3 cellular contexts compared by ENCODE assay signal in genomic region chr7:119951614-119952013, GRCh38.
DNase-seq lines count a peak whose midpoint lies in the region; ATAC-seq, FAIRE-seq and TF ChIP-seq lines count a peak whose summit lies in the region.
"Not testable (repeated sequence)": the region's sequence is repeated elsewhere in the genome, so short reads cannot be mapped to it uniquely, and the experiment has no call there.

No MANE protein-coding gene starts in this region.

- not testable (repeated sequence) for H3K9ac ChIP-seq in K562 (ENCODE audit: insufficient read depth in 1 of 2, low read depth in 2 of 2, low read length in 2 of 2); kidney (ENCODE audit: low read length in 2 of 2)

- DNase-seq in K562 (ENCODE audit: extremely low read depth in 1 of 4, low spot score in 3 of 4), result not testable (repeated sequence)
- peak; percentile 65 for DNase-seq in kidney
- DNase-seq in posterior vena cava (ENCODE audit: low spot score), result peak; percentile 78

- whole genome bisulfite sequencing in K562 (ENCODE audit: insufficient coverage, low coverage, missing lambda C conversion rate), result 49% methylated on average over 17 of the region's 24 CpGs

- not testable (repeated sequence) for FAIRE-seq in K562 (lab: Jason Lieb, UNC); kidney (lab: Jason Lieb, UNC)

- not testable (repeated sequence) for BruUV-seq in K562 (replicated peaks; lab: Mats Ljungman, UMichigan)

- not testable (repeated sequence) for H3K9me1 ChIP-seq in K562 (ENCODE audit: control insufficient read depth, insufficient read depth, low read length)

- not testable (repeated sequence) for H4K20me1 ChIP-seq in K562 (replicated peaks; ENCODE audit: control insufficient read depth, insufficient read depth, low read length)

- H3K27me3 ChIP-seq in K562 (ENCODE audit: control insufficient read depth in 2 of 2, insufficient read depth in 2 of 2, low read length in 2 of 2), result not testable (repeated sequence)

- H3K36me3 ChIP-seq in K562 (ENCODE audit: control insufficient read depth, insufficient read depth, low read length); kidney (ENCODE audit: control insufficient read depth in 1 of 2, insufficient read depth in 2 of 2, low read length in 2 of 2): not testable (repeated sequence)

- peaks cover 35% of the 10 kb centered on the region for H3K79me2 ChIP-seq in K562 (ENCODE audit: control insufficient read depth, insufficient read depth, low read length)

- H3K9me3 ChIP-seq in K562 (replicated peaks; ENCODE audit: control insufficient read depth, insufficient read depth, low read depth, low read length); kidney (ENCODE audit: control insufficient read depth in 1 of 2, low read length in 2 of 2): not testable (repeated sequence)

- POLR2A ChIA-PET in K562 (lab: Yijun Ruan, JAX), result not testable (repeated sequence)

- not testable (repeated sequence) for H3K4me1 ChIP-seq in K562 (replicated peaks in 1 of 2; ENCODE audit: control insufficient read depth in 2 of 2, insufficient read depth in 2 of 2, low read length in 2 of 2); kidney (ENCODE audit: control insufficient read depth in 1 of 2, insufficient read depth in 1 of 2, low read depth in 1 of 2, low read length in 2 of 2)

- intact Hi-C loops in K562 (cut with micrococcal nuclease); kidney (cut with DNase I); posterior vena cava (cut with DNase I): not testable (repeated sequence)

- H3K4me3 ChIP-seq in K562; kidney (ENCODE audit: low read length in 2 of 2): not testable (repeated sequence)

- not testable (repeated sequence) for H3K4me2 ChIP-seq in K562 (ENCODE audit: insufficient read depth, low read length)

- not testable (repeated sequence) for TF ChIP-seq CTCF in K562 (IDR thresholded peaks at IDR 0.05 in 2 of 3, conservative IDR thresholded peaks at IDR 0.05 in 1 of 3; ENCODE audit: insufficient read depth in 2 of 3, low read depth in 1 of 3, low read length in 3 of 3); kidney (IDR thresholded peaks at IDR 0.05; ENCODE audit: borderline replicate concordance, extremely low read depth, insufficient read depth)

- not testable (repeated sequence) for TF ChIP-seq RAD21 in K562 (CRISPR knock-in tag; conservative IDR thresholded peaks at IDR 0.05 in 1 of 2, IDR thresholded peaks at IDR 0.05 in 1 of 2)

- TF ChIP-seq EP300 in K562 (IDR thresholded peaks at IDR 0.05; ENCODE audit: low read length), result not testable (repeated sequence)

- not testable (repeated sequence) for TF ChIP-seq POLR2A in K562 (conservative IDR thresholded peaks at IDR 0.05)

- not testable (repeated sequence) for H2AFZ ChIP-seq in K562 (ENCODE audit: low read depth, low read length)

- H3K27ac ChIP-seq in K562 (ENCODE audit: extremely low read depth, low read depth, low read length); kidney (ENCODE audit: low read depth in 2 of 2, low read length in 2 of 2): not testable (repeated sequence)

- in situ Hi-C loops in K562 (cut with MboI), result not testable (repeated sequence)

- ATAC-seq in K562, result not testable (repeated sequence)

- CTCF ChIA-PET in K562 (lab: Yijun Ruan, JAX; ENCODE audit: low intra/inter-chr PET ratio), result not testable (repeated sequence)

TF ChIP-seq in K562, 482 proteins besides CTCF, POLR2A, EP300 and RAD21:
- TF ChIP-seq, protein P1, sequence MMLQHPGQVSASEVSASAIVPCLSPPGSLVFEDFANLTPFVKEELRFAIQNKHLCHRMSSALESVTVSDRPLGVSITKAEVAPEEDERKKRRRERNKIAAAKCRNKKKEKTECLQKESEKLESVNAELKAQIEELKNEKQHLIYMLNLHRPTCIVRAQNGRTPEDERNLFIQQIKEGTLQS (IDR thresholded peaks at IDR 0.05), result peak; percentile 16; the same call in 1 of the 2 replicates
- TF ChIP-seq, protein P1 (CRISPR knock-in tag; conservative IDR thresholded peaks at IDR 0.05), result not testable (repeated sequence)
TF ChIP-seq in K562: peak in this region for 1; not testable (repeated sequence) for 481.
